In the genomic region with DNA sequence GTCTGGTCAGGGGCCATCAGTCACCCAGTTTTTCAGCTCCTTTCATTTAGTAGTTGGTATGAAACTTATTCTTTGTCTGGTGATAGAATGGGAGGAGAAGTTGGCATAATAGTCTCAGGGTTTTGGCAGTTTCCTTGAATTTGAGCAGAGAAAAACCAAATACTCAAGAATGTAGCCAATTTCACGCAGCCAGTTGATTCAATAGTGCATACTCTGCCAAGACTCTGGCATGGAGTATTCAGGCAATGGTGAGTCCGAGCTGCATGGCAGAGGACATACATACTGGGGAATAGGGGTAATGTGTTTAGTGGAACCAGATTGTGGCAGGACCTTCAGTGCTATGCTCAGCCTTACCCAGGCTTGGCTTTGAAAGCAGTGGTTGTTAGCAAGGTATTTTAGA, we compare ENCODE assay signal across 25 cellular contexts.
DNase-seq lines count a peak whose midpoint lies in the region; ATAC-seq and TF ChIP-seq lines count a peak whose summit lies in the region.
"Had no signal": no experiment of that assay in that cellular context is flagged by ENCODE, and none has a peak within 500 bp of the region (broad histone marks: within the 10 kb centered on the region; RNA-seq: fewer than 3 reads in every experiment).

No MANE protein-coding gene starts in this region.

- H3K9me3 Mint-ChIP-seq in activated naive CD4-positive, alpha-beta T cell treated with anti-CD3 and anti-CD28 coated beads, Interleukin-2, amount 10 ng/mL, durations not matched to agents 7 days and 5 days = no peaks in the 10 kb centered on the region
- H3K9me3 Mint-ChIP-seq: effector memory CD8-positive, alpha-beta T cell; type B pancreatic cell had no signal

- CTCF ChIA-PET in activated naive CD4-positive, alpha-beta T cell treated with anti-CD3 and anti-CD28 coated beads, Interleukin-2, amount 10 ng/mL, durations not matched to agents 7 days and 5 days (lab: Charles Lee) = no interaction called here

- H3K4me1 Mint-ChIP-seq in activated naive CD4-positive, alpha-beta T cell treated with anti-CD3 and anti-CD28 coated beads, Interleukin-2, amount 10 ng/mL, durations not matched to agents 7 days and 5 days = peaks cover 7% of the 10 kb centered on the region
- H3K4me1 Mint-ChIP-seq: IgD-negative memory B cell had no signal

- no peaks in the 10 kb centered on the region for H3K9me3 ChIP-seq in MG63
- H3K9me3 ChIP-seq: heart left ventricle, Peyer's patch had no signal

- H3K27me3 Mint-ChIP-seq in activated naive CD4-positive, alpha-beta T cell treated with anti-CD3 and anti-CD28 coated beads, Interleukin-2, amount 10 ng/mL, durations not matched to agents 7 days and 5 days = no peaks in the 10 kb centered on the region
- H3K27me3 Mint-ChIP-seq: effector memory CD8-positive, alpha-beta T cell; IgD-negative memory B cell; type B pancreatic cell had no signal

- H3K27me3 ChIP-seq in MG63 = no peaks in the 10 kb centered on the region
- H3K27me3 ChIP-seq: heart left ventricle, Peyer's patch had no signal

- no peak overlapping the region for H3K27ac Mint-ChIP-seq in activated naive CD4-positive, alpha-beta T cell treated with anti-CD3 and anti-CD28 coated beads, Interleukin-2, amount 10 ng/mL, durations not matched to agents 7 days and 5 days
- H3K27ac Mint-ChIP-seq: IgD-negative memory B cell, type B pancreatic cell had no signal

- no peak overlapping the region for H3K4me3 ChIP-seq in MG63
- H3K4me3 ChIP-seq: heart left ventricle, Peyer's patch had no signal

- H3K4me3 Mint-ChIP-seq in activated naive CD4-positive, alpha-beta T cell treated with anti-CD3 and anti-CD28 coated beads, Interleukin-2, amount 10 ng/mL, durations not matched to agents 7 days and 5 days = no peak overlapping the region
- H3K4me3 Mint-ChIP-seq: effector memory CD8-positive, alpha-beta T cell; IgD-negative memory B cell; type B pancreatic cell had no signal

- peak; percentile 14 for DNase-seq in Ammon's horn (ENCODE audit: low spot score)
- peak; percentile 67 for DNase-seq in MG63
- peak; percentile 64 for DNase-seq in astrocyte of the hippocampus (ENCODE audit: low read depth, low spot score)
- DNase-seq in omental fat pad (ENCODE audit: low spot score) = no peak
- DNase-seq in activated naive CD4-positive, alpha-beta T cell treated with anti-CD3 and anti-CD28 coated beads, Interleukin-2, amount 10 ng/mL, durations not matched to agents 7 days and 5 days = no peak
- no peak for DNase-seq in amniotic stem cell (lab: John Stamatoyannopoulos, UW)
- DNase-seq: activated CD4-positive, alpha-beta T cell treated with anti-CD3 and anti-CD28 coated beads for 1 hour; activated naive CD4-positive, alpha-beta T cell; COR-L47; cortex of kidney; DMS79 treated with DMSO at 0.1 percent for 48 hours; effector memory CD8-positive, alpha-beta T cell; foreskin fibroblast; GF-D8; heart left ventricle; islet precursor cell; left ventricle myocardium superior; NCI-H774; Peyer's patch; right cardiac atrium; SHP77; stimulated activated CD4-positive, alpha-beta T cell treated with anti-CD3 and anti-CD28 coated beads, Interleukin-2, amount 100 ng/mL, for 24 hours had no signal

- H3K36me3 Mint-ChIP-seq in activated naive CD4-positive, alpha-beta T cell treated with anti-CD3 and anti-CD28 coated beads, Interleukin-2, amount 10 ng/mL, durations not matched to agents 7 days and 5 days = peaks cover 62% of the 10 kb centered on the region

- peak; percentile 21 for ATAC-seq in omental fat pad (ENCODE audit: low FRiP score)
- ATAC-seq in GM21825 (IDR thresholded peaks at IDR 0.05; ENCODE audit: unreplicated experiment) = no peak
- ATAC-seq: effector memory CD8-positive, alpha-beta T cell; heart left ventricle; left ventricle myocardium superior; right cardiac atrium had no signal

- TF ChIP-seq CTCF in omental fat pad (IDR thresholded peaks at IDR 0.05) = no peak

- peaks cover 28% of the 10 kb centered on the region for H3K36me3 ChIP-seq in MG63

Comparison
In these comparisons a context has a peak if more than half of its experiments do, and no peak if none do; other contexts are left out.
1. DNase-seq: peak in Ammon's horn (single experiment), MG63 (single experiment) and astrocyte of the hippocampus (single experiment); none in omental fat pad (single experiment), activated naive CD4-positive, alpha-beta T cell treated with anti-CD3 and anti-CD28 coated beads, Interleukin-2, amount 10 ng/mL, durations not matched to agents 7 days and 5 days (single experiment) and amniotic stem cell (single experiment).